ENCODE assay signal across 1 cellular context in genomic region chr4:169128902-169129301, GRCh38.
TF ChIP-seq lines count a peak whose summit lies in the region.

No MANE protein-coding gene starts in this region.

TF ChIP-seq in GM23338, 12 proteins besides CTCF, POLR2A, EP300 and RAD21:
- no peak for TF ChIP-seq ZNF462 (CRISPR knock-in tag; IDR thresholded peaks at IDR 0.05)
- TF ChIP-seq REST (IDR thresholded peaks at IDR 0.05; ENCODE audit: unreplicated experiment), result no peak
- no peak for TF ChIP-seq CREB1 (CRISPR knock-in tag; IDR thresholded peaks at IDR 0.05; ENCODE audit: low read depth)
- TF ChIP-seq JUNB (IDR thresholded peaks at IDR 0.05; ENCODE audit: unreplicated experiment), result no peak
